18 cellular contexts compared by ENCODE assay signal in the genomic region with DNA sequence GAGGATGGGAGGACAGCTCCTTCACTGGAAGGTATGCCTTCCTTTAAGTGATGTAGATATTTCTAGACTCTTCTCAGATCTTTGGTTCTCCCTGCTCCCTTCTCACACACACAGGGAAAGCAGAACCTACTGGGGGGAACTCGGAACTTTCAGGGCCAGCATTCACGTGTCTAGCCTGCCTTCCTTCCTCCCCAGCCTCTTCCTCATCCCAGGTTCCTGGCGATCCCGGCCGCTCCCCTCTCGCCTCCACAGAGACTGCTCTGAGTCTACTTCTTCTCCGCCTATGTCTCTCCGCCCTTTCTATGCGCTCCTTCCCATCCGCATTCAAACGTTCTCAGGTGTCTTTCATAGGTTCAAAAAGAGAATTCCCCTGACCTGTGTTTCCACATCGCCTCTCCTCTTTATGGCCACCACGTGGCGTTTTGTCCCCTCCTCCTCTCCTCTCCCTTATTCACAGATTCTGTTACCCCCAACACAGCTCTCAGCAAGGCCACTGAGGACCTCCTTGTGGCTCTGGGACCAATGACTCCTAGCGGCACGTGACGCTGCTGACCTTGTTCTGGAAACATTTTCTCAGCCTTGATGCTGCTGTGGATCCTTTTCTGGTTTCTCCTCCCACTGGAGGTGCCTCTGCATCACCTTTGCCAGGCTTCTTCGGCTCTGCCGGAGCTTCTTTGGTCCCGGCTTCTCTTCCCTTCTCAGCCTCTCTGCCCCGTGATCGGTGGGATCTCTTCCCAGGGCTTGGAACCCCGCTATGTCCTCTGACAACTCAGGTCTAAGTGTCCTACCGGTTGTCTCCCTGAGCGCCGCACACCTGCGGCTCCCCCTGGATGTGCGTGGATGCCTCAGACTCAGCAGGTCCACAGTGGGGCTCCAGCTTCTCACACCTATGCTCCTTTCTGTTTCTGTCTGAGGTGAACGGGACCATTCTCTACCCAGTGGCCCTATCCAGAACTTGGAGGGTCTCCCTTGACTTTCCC.
DNase-seq lines count a peak whose midpoint lies in the region; ATAC-seq and TF ChIP-seq lines count a peak whose summit lies in the region.
"Had no signal": no experiment of that assay in that cellular context is flagged by ENCODE, and none has a peak within 500 bp of the region (broad histone marks: within the 10 kb centered on the region; RNA-seq: fewer than 3 reads in every experiment).

No MANE protein-coding gene starts in this region.

- no peaks in the 10 kb centered on the region for H4K20me1 ChIP-seq in hepatocyte (ENCODE audit: insufficient read depth, poor library complexity, severe bottlenecking)

- no peaks in the 10 kb centered on the region for H3K9me3 ChIP-seq in right cardiac atrium (ENCODE audit: control insufficient read depth, low read length)
- no peaks in the 10 kb centered on the region for H3K9me3 ChIP-seq in left ventricle myocardium inferior (replicated peaks)
- no peaks in the 10 kb centered on the region for H3K9me3 ChIP-seq in hepatocyte (ENCODE audit: low read depth)
- H3K9me3 ChIP-seq in upper lobe of right lung: no peaks in the 10 kb centered on the region
- H3K9me3 ChIP-seq in tibial artery: no peaks in the 10 kb centered on the region
- H3K9me3 ChIP-seq: Caco-2 had no signal

- H3K27ac ChIP-seq in right cardiac atrium (ENCODE audit: low read length): no peak overlapping the region
- H3K27ac ChIP-seq in left ventricle myocardium inferior (replicated peaks): no peak overlapping the region
- H3K27ac ChIP-seq in hepatocyte: peak overlapping the region; percentile 30
- H3K27ac ChIP-seq in upper lobe of right lung: no peak overlapping the region
- no peak overlapping the region for H3K27ac ChIP-seq in tibial artery
- H3K27ac ChIP-seq: 22Rv1, HL-60 had no signal

- H3K27me3 ChIP-seq in right cardiac atrium (ENCODE audit: control insufficient read depth, insufficient read depth): no peaks in the 10 kb centered on the region
- H3K27me3 ChIP-seq in left ventricle myocardium inferior (ENCODE audit: low read depth): no peaks in the 10 kb centered on the region
- H3K27me3 ChIP-seq in hepatocyte: no peaks in the 10 kb centered on the region
- H3K27me3 ChIP-seq in upper lobe of right lung: no peaks in the 10 kb centered on the region
- no peaks in the 10 kb centered on the region for H3K27me3 ChIP-seq in tibial artery

- intact Hi-C loops in right cardiac atrium (cut with DNase I) (no loop called here), left ventricle myocardium inferior (cut with micrococcal nuclease) (no loop called here), upper lobe of right lung (cut with DNase I) (no loop called here), tibial artery (cut with DNase I; ENCODE audit: low total_unique reads) (no loop called here)

- no peaks in the 10 kb centered on the region for H3K36me3 Mint-ChIP-seq in nephron (ENCODE audit: low read depth)
- H3K36me3 Mint-ChIP-seq: CD8-positive, alpha-beta memory T cell had no signal

- H3K79me2 ChIP-seq in hepatocyte: no peaks in the 10 kb centered on the region

- no peaks in the 10 kb centered on the region for H3K9me2 ChIP-seq in hepatocyte (replicated peaks; ENCODE audit: insufficient read depth)

- TF ChIP-seq CTCF in left ventricle myocardium inferior (IDR thresholded peaks at IDR 0.05; ENCODE audit: borderline replicate concordance) (no peak), hepatocyte (IDR thresholded peaks at IDR 0.05; ENCODE audit: poor library complexity) (no peak), nephron (IDR thresholded peaks at IDR 0.05; ENCODE audit: unreplicated experiment in 3 of 3) (no peak), upper lobe of right lung (IDR thresholded peaks at IDR 0.05) (no peak), tibial artery (IDR thresholded peaks at IDR 0.05) (no peak)

- ATAC-seq in right cardiac atrium (no peak), upper lobe of right lung (peak; percentile 38), HG02623 (IDR thresholded peaks at IDR 0.05; ENCODE audit: unreplicated experiment) (no peak)

- H3K27me3 Mint-ChIP-seq in nephron (ENCODE audit: low read depth): no peaks in the 10 kb centered on the region

- H3K9me3 Mint-ChIP-seq in nephron: no peaks in the 10 kb centered on the region
- H3K9me3 Mint-ChIP-seq: H9 had no signal

- no peak overlapping the region for H2AFZ ChIP-seq in hepatocyte

- no peak overlapping the region for H3K4me2 ChIP-seq in hepatocyte

- no peak overlapping the region for H3K4me3 ChIP-seq in right cardiac atrium (ENCODE audit: low read length)
- no peak overlapping the region for H3K4me3 ChIP-seq in left ventricle myocardium inferior
- no peak overlapping the region for H3K4me3 ChIP-seq in hepatocyte
- no peak overlapping the region for H3K4me3 ChIP-seq in upper lobe of right lung
- no peak overlapping the region for H3K4me3 ChIP-seq in tibial artery

- peak overlapping the region; percentile 98 to 100 (median 100) for H3K27ac Mint-ChIP-seq in nephron
- H3K27ac Mint-ChIP-seq: CD14-positive monocyte; CD8-positive, alpha-beta memory T cell; H9 had no signal

- no peaks in the 10 kb centered on the region for H3K4me1 ChIP-seq in right cardiac atrium (ENCODE audit: control insufficient read depth, insufficient read depth, low read length)
- H3K4me1 ChIP-seq in left ventricle myocardium inferior: peaks cover 35% of the 10 kb centered on the region
- H3K4me1 ChIP-seq in hepatocyte (ENCODE audit: insufficient read depth): peaks cover 34% of the 10 kb centered on the region
- H3K4me1 ChIP-seq in upper lobe of right lung: peaks cover 18% of the 10 kb centered on the region
- H3K4me1 ChIP-seq in tibial artery: peaks cover 0 to 4% (median 0%) of the 10 kb centered on the region in 4 donors
- H3K4me1 ChIP-seq: Caco-2 had no signal

- DNase-seq in right cardiac atrium (peak in 2 of 3 donors; percentile 52 to 56), left ventricle myocardium inferior (no peak), hepatocyte (ENCODE audit: low spot score) (no peak), upper lobe of right lung (no peak), tibial artery (no peak), hepatic stellate cell (ENCODE audit: low spot score) (no peak)
- DNase-seq: Caco-2; CD8-positive, alpha-beta memory T cell; DND-41; GF-D8; GOT3; H9; IMR-90 had no signal

- H3K4me1 Mint-ChIP-seq in nephron: peaks cover 69% of the 10 kb centered on the region
- H3K4me1 Mint-ChIP-seq: CD8-positive, alpha-beta memory T cell had no signal

- H3K36me3 ChIP-seq in left ventricle myocardium inferior (no peaks in the 10 kb centered on the region), hepatocyte (replicated peaks; ENCODE audit: insufficient read depth, low read depth) (no peaks in the 10 kb centered on the region), upper lobe of right lung (no peaks in the 10 kb centered on the region), tibial artery (no peaks in the 10 kb centered on the region)

- no peak overlapping the region for H3K4me3 Mint-ChIP-seq in nephron
- H3K4me3 Mint-ChIP-seq: CD8-positive, alpha-beta memory T cell; H9 had no signal

- WGBS in right cardiac atrium: 90% methylated on average over 29 of the region's 29 CpGs
- 93% methylated on average over 29 of the region's 29 CpGs for WGBS in hepatocyte (ENCODE audit: low lambda C conversion rate, missing lambda C conversion rate)

Comparison
In these comparisons a context has a peak if more than half of its experiments do, and no peak if none do; other contexts are left out.
1. DNase-seq: peak in right cardiac atrium (2 of 3); none in left ventricle myocardium inferior (single experiment), hepatocyte (single experiment), upper lobe of right lung (single experiment), tibial artery (0 of 2) and hepatic stellate cell (single experiment).